Comparison of ENCODE assay signal across 8 cellular contexts in genomic region chr1:228275435-228276342, GRCh38.
DNase-seq lines count a peak whose midpoint lies in the region; ATAC-seq, FAIRE-seq and TF ChIP-seq lines count a peak whose summit lies in the region.

No MANE protein-coding gene starts in this region.

- ATAC-seq in GM21529 (IDR thresholded peaks at IDR 0.05; ENCODE audit: unreplicated experiment) = peak; percentile 63
- no peak for ATAC-seq in GM18519 (IDR thresholded peaks at IDR 0.05; ENCODE audit: low FRiP score, unreplicated experiment)

- TF ChIP-seq CTCF in kidney (IDR thresholded peaks at IDR 0.05; ENCODE audit: borderline replicate concordance, extremely low read depth, insufficient read depth) (no peak), spleen (IDR thresholded peaks at IDR 0.05 in 8 of 11, conservative IDR thresholded peaks at IDR 0.05 in 3 of 11) (no peak)

- DNase-seq in C1 segment of cervical spinal cord (lab: John Stamatoyannopoulos, UW) (peak in 12 of 14 donors; percentile 15 to 89 (median 44)), NCI-H1092 (lab: John Stamatoyannopoulos, UW) (peak; percentile 61), cerebellum (ENCODE audit: low spot score) (peak; percentile 95), kidney (peak; percentile 95), spleen (peak; percentile 97)
- peak; percentile 92 to 94 for DNase-seq in activated CD4-positive, alpha-beta T cell treated with anti-CD3 and anti-CD28 coated beads for 4 hours

- TF ChIP-seq POLR2A in spleen (IDR thresholded peaks at IDR 0.05) = peak in 1 of 3 donors; percentile 31

- WGBS in spleen, 5 donors = 1 to 3% (median 2%) methylated on average over 60 to 73 of the region's 73 CpGs

- no peak for FAIRE-seq in kidney (lab: Jason Lieb, UNC)

- intact Hi-C loops in kidney (cut with DNase I) = no loop called here
- intact Hi-C loops in spleen (cut with DNase I; ENCODE audit: low total_unique reads) = loop anchor here (10.0 kb wide), 1 partner anchor 151 kb away; no protein-coding TSS in a partner anchor

- H3K36me3 ChIP-seq in kidney (ENCODE audit: control insufficient read depth in 1 of 2, insufficient read depth in 2 of 2, low read length in 2 of 2) (no peaks in the 10 kb centered on the region), spleen (peaks cover 0 to 35% (median 19%) of the 10 kb centered on the region in 6 donors)

- H3K4me1 ChIP-seq in kidney (ENCODE audit: control insufficient read depth in 1 of 2, insufficient read depth in 1 of 2, low read depth in 1 of 2, low read length in 2 of 2) (peaks cover 7% of the 10 kb centered on the region in 2 donors), spleen (peaks cover 9 to 34% (median 25%) of the 10 kb centered on the region in 6 donors)

- H3K9ac ChIP-seq in kidney (ENCODE audit: low read length in 2 of 2) = peak overlapping the region; percentile 51 to 65

- H3K27ac ChIP-seq in kidney (ENCODE audit: low read depth in 2 of 2, low read length in 2 of 2) (peak overlapping the region in 1 of 2 donors; percentile 7), spleen (peak overlapping the region; percentile 58 to 82 (median 76))

- H3K9me3 ChIP-seq in kidney (ENCODE audit: control insufficient read depth in 1 of 2, low read length in 2 of 2) (no peaks in the 10 kb centered on the region), spleen (no peaks in the 10 kb centered on the region)

- H3K4me3 ChIP-seq in kidney (ENCODE audit: low read length in 2 of 2) = peak overlapping the region; percentile 61 to 63
- peak overlapping the region; percentile 50 to 85 (median 56) for H3K4me3 ChIP-seq in spleen

- peaks cover 0 to 4% (median 0%) of the 10 kb centered on the region in 7 donors for H3K27me3 ChIP-seq in spleen (replicated peaks in 1 of 7)

Comparison
In these comparisons a context has a peak if more than half of its experiments do, and no peak if none do; other contexts are left out.
1. DNase-seq: peak in every context shown above with its lines; median percentile 97 in spleen; 95 in cerebellum; 95 in kidney; 93 in activated CD4-positive, alpha-beta T cell treated with anti-CD3 and anti-CD28 coated beads for 4 hours; 61 in NCI-H1092; 44 in C1 segment of cervical spinal cord.